1 cellular context compared by ENCODE assay signal in the genomic region with DNA sequence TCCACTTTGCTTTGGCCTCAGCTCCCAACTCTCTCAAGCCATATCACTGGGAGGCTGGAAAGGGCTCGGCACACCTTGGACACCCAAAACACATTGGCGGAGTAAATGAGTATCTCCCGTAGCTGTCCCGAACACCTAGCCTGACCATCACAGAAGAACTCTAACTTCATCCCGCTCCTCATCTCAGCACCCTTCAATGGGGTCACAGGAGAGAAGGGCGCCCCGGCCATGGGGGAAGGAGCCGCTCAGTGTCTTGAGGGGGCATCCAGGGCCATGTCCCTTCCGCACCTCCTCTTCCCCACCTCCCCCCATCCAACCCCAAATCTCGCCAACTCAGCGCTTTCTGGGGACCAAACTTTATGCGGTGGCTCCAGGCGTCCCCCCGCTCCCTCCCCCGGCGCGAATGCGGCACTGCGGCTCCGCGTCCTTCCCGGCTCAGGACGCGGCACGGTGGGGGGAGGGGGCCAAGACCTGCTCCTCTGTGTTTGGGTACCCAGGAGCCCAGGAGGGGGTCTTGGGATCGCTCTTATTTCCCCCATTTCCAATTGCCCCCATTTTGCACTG.
TF ChIP-seq lines count a peak whose summit lies in the region.

No MANE protein-coding gene starts in this region.

TF ChIP-seq in H1, 55 proteins besides CTCF, POLR2A, EP300 and RAD21:
- peak; percentile 26 for TF ChIP-seq SAP30 (IDR thresholded peaks at IDR 0.05; ENCODE audit: insufficient read depth, insufficient replicate concordance, low read length)
- 0 out of 2 replicates have a peak, but pooled peaks have one; percentile 6 for TF ChIP-seq SP4 (IDR thresholded peaks at IDR 0.05; ENCODE audit: low read length)
- TF ChIP-seq NRF1 (IDR thresholded peaks at IDR 0.05; ENCODE audit: low read depth, low read length): no peak
- TF ChIP-seq HDAC2 (IDR thresholded peaks at IDR 0.05; ENCODE audit: borderline replicate concordance in 1 of 2, low read depth in 2 of 2, low read length in 2 of 2): 0 out of 4 replicates have a peak, but pooled peaks of 1 of the 2 experiments have one; percentile 13
- TF ChIP-seq SIRT6 (IDR thresholded peaks at IDR 0.05; ENCODE audit: low read length): no peak
- TF ChIP-seq MAFK (IDR thresholded peaks at IDR 0.05; ENCODE audit: low read depth, low read length): peak; percentile 73; the same call in 1 of the 2 replicates
TF ChIP-seq in H1: peak in this region for 4.
